Comparison of ENCODE assay signal across 17 cellular contexts in genomic region chr5:153562189-153562588, GRCh38.
DNase-seq lines count a peak whose midpoint lies in the region; ATAC-seq and TF ChIP-seq lines count a peak whose summit lies in the region.
"Had no signal": no experiment of that assay in that cellular context is flagged by ENCODE, and none has a peak within 500 bp of the region (broad histone marks: within the 10 kb centered on the region; RNA-seq: fewer than 3 reads in every experiment).

No MANE protein-coding gene starts in this region.

- no peaks in the 10 kb centered on the region for H3K36me3 Mint-ChIP-seq in progenitor cell of endocrine pancreas (ENCODE audit: insufficient read depth)
- H3K36me3 Mint-ChIP-seq: activated naive CD4-positive, alpha-beta T cell treated with anti-CD3 and anti-CD28 coated beads, Interleukin-2, amount 50 U/mL, for 24 hours had no signal

- H3K4me2 ChIP-seq in mesendoderm (ENCODE audit: low read length), result no peak overlapping the region

- peak overlapping the region; percentile 76 for H3K27ac ChIP-seq in epithelial cell of prostate
- H3K27ac ChIP-seq in mesendoderm (ENCODE audit: low read depth, low read length), result no peak overlapping the region
- H3K27ac ChIP-seq: parathyroid adenoma, thyroid gland, VCaP had no signal

- H3K27me3 Mint-ChIP-seq in progenitor cell of endocrine pancreas, result no peaks in the 10 kb centered on the region
- H3K27me3 Mint-ChIP-seq: activated naive CD4-positive, alpha-beta T cell treated with anti-CD3 and anti-CD28 coated beads, Interleukin-2, amount 50 U/mL, for 24 hours had no signal

- no peaks in the 10 kb centered on the region for H3K4me1 ChIP-seq in mesendoderm (ENCODE audit: control insufficient read depth, low read depth, low read length)
- H3K4me1 ChIP-seq: parathyroid adenoma, thyroid gland had no signal

- H2AK5ac ChIP-seq in mesendoderm (ENCODE audit: low read length), result no peak overlapping the region

- H3K79me1 ChIP-seq in mesendoderm (ENCODE audit: low read length), result no peaks in the 10 kb centered on the region

- H3K4me3 ChIP-seq in mesendoderm (ENCODE audit: low read length), result no peak overlapping the region
- H3K4me3 ChIP-seq: K562, thyroid gland had no signal

- ATAC-seq in HG03378 (IDR thresholded peaks at IDR 0.05; ENCODE audit: unreplicated experiment), result no peak
- ATAC-seq: K562 had no signal

- H3K36me3 ChIP-seq in mesendoderm (ENCODE audit: control insufficient read depth, insufficient read depth, low read length), result no peaks in the 10 kb centered on the region
- H3K36me3 ChIP-seq: thyroid gland had no signal

- H4K8ac ChIP-seq in mesendoderm (ENCODE audit: low read depth, low read length), result no peak overlapping the region

- no peak overlapping the region for H2BK120ac ChIP-seq in mesendoderm (ENCODE audit: low read depth, low read length)

- DNase-seq in CD1c-positive myeloid dendritic cell (ENCODE audit: extremely low spot score) (peak; percentile 5), NCI-H226 (peak; percentile 66), epithelial cell of prostate (ENCODE audit: low read depth, low spot score) (peak; percentile 58), mesendoderm (peak; percentile 87), SW480 (ENCODE audit: low spot score) (no peak), progenitor cell of endocrine pancreas (ENCODE audit: low spot score, unreplicated experiment) (no peak), T-helper 1 cell (no peak)
- DNase-seq: AML-193, NCI-H2029, NCI-H774, SHP77 treated with DMSO at 0.1 percent for 48 hours, thyroid gland had no signal

- no peak for TF ChIP-seq CTCF in progenitor cell of endocrine pancreas (IDR thresholded peaks at IDR 0.05; ENCODE audit: unreplicated experiment)

- no peak overlapping the region for H2BK5ac ChIP-seq in mesendoderm (ENCODE audit: low read length)

- H4K5ac ChIP-seq in mesendoderm (ENCODE audit: low read length), result no peak overlapping the region

- H3K4ac ChIP-seq in mesendoderm (ENCODE audit: low read depth, low read length), result no peak overlapping the region

- H3K27ac Mint-ChIP-seq in progenitor cell of endocrine pancreas, result no peak overlapping the region
- H3K27ac Mint-ChIP-seq: activated naive CD4-positive, alpha-beta T cell treated with anti-CD3 and anti-CD28 coated beads, Interleukin-2, amount 50 U/mL, for 24 hours had no signal

- H3K9ac ChIP-seq in mesendoderm (ENCODE audit: low read length), result no peak overlapping the region
- H3K9ac ChIP-seq: parathyroid adenoma had no signal

- no peak overlapping the region for H3K56ac ChIP-seq in mesendoderm (ENCODE audit: low read length)

- no peak overlapping the region for H3K23ac ChIP-seq in mesendoderm (ENCODE audit: low read length)

- H2BK15ac ChIP-seq in mesendoderm (replicated peaks; ENCODE audit: low read depth), result no peak overlapping the region

- WGBS in mesendoderm (ENCODE audit: extremely low coverage, insufficient coverage, low lambda C conversion rate), result no CpG with 5 or more reads among the region's 1 CpG

- no peak overlapping the region for H3K18ac ChIP-seq in mesendoderm (ENCODE audit: low read length)

- H3K4me1 Mint-ChIP-seq in progenitor cell of endocrine pancreas (ENCODE audit: low read depth), result no peaks in the 10 kb centered on the region
- H3K4me1 Mint-ChIP-seq: activated naive CD4-positive, alpha-beta T cell treated with anti-CD3 and anti-CD28 coated beads, Interleukin-2, amount 50 U/mL, for 24 hours had no signal

- H3K27me3 ChIP-seq in mesendoderm (ENCODE audit: insufficient read depth, low read length, poor library complexity), result no peaks in the 10 kb centered on the region
- H3K27me3 ChIP-seq: thyroid gland had no signal

- peaks cover 3% of the 10 kb centered on the region for H3K9me3 Mint-ChIP-seq in progenitor cell of endocrine pancreas (ENCODE audit: low read depth)
- H3K9me3 Mint-ChIP-seq: activated naive CD4-positive, alpha-beta T cell treated with anti-CD3 and anti-CD28 coated beads, Interleukin-2, amount 50 U/mL, for 24 hours had no signal

- H3K4me3 Mint-ChIP-seq in progenitor cell of endocrine pancreas (ENCODE audit: low read depth), result no peak overlapping the region
- H3K4me3 Mint-ChIP-seq: activated naive CD4-positive, alpha-beta T cell treated with anti-CD3 and anti-CD28 coated beads, Interleukin-2, amount 50 U/mL, for 24 hours had no signal

- H3K79me2 ChIP-seq in mesendoderm (ENCODE audit: control insufficient read depth, insufficient read depth, low read length), result no peaks in the 10 kb centered on the region
- H3K79me2 ChIP-seq: parathyroid adenoma had no signal

Comparison
In these comparisons a context has a peak if more than half of its experiments do, and no peak if none do; other contexts are left out.
1. DNase-seq: peak in CD1c-positive myeloid dendritic cell (single experiment), NCI-H226 (single experiment), epithelial cell of prostate (single experiment) and mesendoderm (single experiment); none in SW480 (single experiment), progenitor cell of endocrine pancreas (single experiment) and T-helper 1 cell (0 of 5).